26 cellular contexts compared by ENCODE assay signal in genomic region chr11:23765862-23766261, GRCh38.
DNase-seq lines count a peak whose midpoint lies in the region; ATAC-seq and TF ChIP-seq lines count a peak whose summit lies in the region.
"Had no signal": no experiment of that assay in that cellular context is flagged by ENCODE, and none has a peak within 500 bp of the region (broad histone marks: within the 10 kb centered on the region; RNA-seq: fewer than 3 reads in every experiment).

No MANE protein-coding gene starts in this region.

- no peak overlapping the region for H2AFZ ChIP-seq in GM23248
- no peak overlapping the region for H2AFZ ChIP-seq in fibroblast of lung (ENCODE audit: low read length)
- no peak overlapping the region for H2AFZ ChIP-seq in smooth muscle cell (ENCODE audit: low read depth)

- DNase-seq in GM23248: peak; percentile 70
- peak; percentile 8 for DNase-seq in RPMI7951 (ENCODE audit: low read depth)
- peak; percentile 28 to 78 for DNase-seq in fibroblast of lung (ENCODE audit: low read depth in 2 of 2)
- DNase-seq in smooth muscle cell (lab: John Stamatoyannopoulos, UW; ENCODE audit: unreplicated experiment): no peak
- no peak for DNase-seq in activated naive CD8-positive, alpha-beta T cell treated with anti-CD3 and anti-CD28 coated beads for 36 hours
- DNase-seq in COLO668 (lab: John Stamatoyannopoulos, UW; ENCODE audit: unreplicated experiment): no peak
- DNase-seq: activated CD4-positive, alpha-beta T cell treated with anti-CD3 and anti-CD28 coated beads for 36 hours; activated CD8-positive, alpha-beta memory T cell treated with anti-CD3 and anti-CD28 coated beads for 24 hours; activated T-cell treated with anti-CD3 and anti-CD28 coated beads, Interleukin-2, amount 50 U/mL, for 1 hour; amygdala; CD4-positive, alpha-beta memory T cell; GF-D8; left ventricle myocardium inferior; midbrain; natural killer cell; NCI-H1092 treated with DMSO at 0.1 percent for 48 hours; NCI-H187 treated with DMSO at 0.1 percent for 48 hours; NCI-H69; ovary; stimulated activated CD4-positive, alpha-beta T cell treated with anti-CD3 and anti-CD28 coated beads, Interleukin-4, amount 100 ng/mL, for 1 hour; stimulated activated naive CD4-positive, alpha-beta T cell; T-helper 17 cell had no signal

- no peak overlapping the region for H3K27ac Mint-ChIP-seq in activated naive CD8-positive, alpha-beta T cell treated with anti-CD3 and anti-CD28 coated beads for 36 hours
- H3K27ac Mint-ChIP-seq: activated CD4-positive, alpha-beta T cell treated with anti-CD3 and anti-CD28 coated beads for 36 hours; CD4-positive, alpha-beta memory T cell; natural killer cell; T-helper 17 cell had no signal

- H3K4me2 ChIP-seq in GM23248 (ENCODE audit: unreplicated experiment): peak overlapping the region; percentile 10
- H3K4me2 ChIP-seq in fibroblast of lung (ENCODE audit: extremely low read depth, insufficient read depth, low read length): no peak overlapping the region
- H3K4me2 ChIP-seq in smooth muscle cell: no peak overlapping the region

- H3K9me3 ChIP-seq in GM23248 (ENCODE audit: low read depth): no peaks in the 10 kb centered on the region
- H3K9me3 ChIP-seq in fibroblast of lung (ENCODE audit: control insufficient read depth, insufficient read depth, low read depth, low read length): no peaks in the 10 kb centered on the region
- peaks cover 13% of the 10 kb centered on the region for H3K9me3 ChIP-seq in smooth muscle cell (replicated peaks; ENCODE audit: low read depth)
- H3K9me3 ChIP-seq: ovary had no signal

- H3K4me1 Mint-ChIP-seq in activated naive CD8-positive, alpha-beta T cell treated with anti-CD3 and anti-CD28 coated beads for 36 hours: no peaks in the 10 kb centered on the region
- H3K4me1 Mint-ChIP-seq: activated CD4-positive, alpha-beta T cell treated with anti-CD3 and anti-CD28 coated beads for 36 hours; CD4-positive, alpha-beta memory T cell; central memory CD8-positive, alpha-beta T cell; natural killer cell; T-helper 17 cell had no signal

- H3K4me3 Mint-ChIP-seq in activated naive CD8-positive, alpha-beta T cell treated with anti-CD3 and anti-CD28 coated beads for 36 hours: no peak overlapping the region
- H3K4me3 Mint-ChIP-seq: activated CD4-positive, alpha-beta T cell treated with anti-CD3 and anti-CD28 coated beads for 36 hours; CD4-positive, alpha-beta memory T cell; central memory CD8-positive, alpha-beta T cell; natural killer cell; T-helper 17 cell had no signal

- no peaks in the 10 kb centered on the region for H4K20me1 ChIP-seq in GM23248 (ENCODE audit: insufficient read depth)
- H4K20me1 ChIP-seq in fibroblast of lung (ENCODE audit: control insufficient read depth, extremely low read depth, insufficient read depth, low read length): no peaks in the 10 kb centered on the region
- H4K20me1 ChIP-seq in smooth muscle cell (ENCODE audit: low read depth): no peaks in the 10 kb centered on the region

- H3K36me3 ChIP-seq in GM23248 (ENCODE audit: low read depth): no peaks in the 10 kb centered on the region
- H3K36me3 ChIP-seq in fibroblast of lung (ENCODE audit: control insufficient read depth, insufficient read depth, low read length): no peaks in the 10 kb centered on the region
- H3K36me3 ChIP-seq in smooth muscle cell (ENCODE audit: low read depth): peaks cover 11% of the 10 kb centered on the region
- H3K36me3 ChIP-seq: left ventricle myocardium inferior, ovary had no signal

- H3K27ac ChIP-seq in GM23248 (no peak overlapping the region), fibroblast of lung (ENCODE audit: insufficient read depth, low read length) (no peak overlapping the region), smooth muscle cell (ENCODE audit: low read depth) (peak overlapping the region; percentile 46)
- H3K27ac ChIP-seq: left ventricle myocardium inferior, ovary, SK-N-MC had no signal

- H3K27me3 ChIP-seq in GM23248 (replicated peaks; ENCODE audit: insufficient read depth) (no peaks in the 10 kb centered on the region), fibroblast of lung (ENCODE audit: control insufficient read depth, insufficient read depth, low read length) (no peaks in the 10 kb centered on the region), smooth muscle cell (ENCODE audit: low read depth) (no peaks in the 10 kb centered on the region)
- H3K27me3 ChIP-seq: ovary had no signal

- peaks cover 15% of the 10 kb centered on the region for H3K4me1 ChIP-seq in GM23248 (ENCODE audit: insufficient read depth)
- peaks cover 3% of the 10 kb centered on the region for H3K4me1 ChIP-seq in fibroblast of lung (ENCODE audit: control insufficient read depth, extremely low read depth, insufficient read depth, low read length)
- H3K4me1 ChIP-seq in smooth muscle cell (ENCODE audit: low read depth): no peaks in the 10 kb centered on the region
- H3K4me1 ChIP-seq: left ventricle myocardium inferior had no signal

- H3K4me3 ChIP-seq in GM23248 (no peak overlapping the region), fibroblast of lung (replicated peaks in 1 of 4; ENCODE audit: control extremely low read depth in 1 of 4, insufficient read depth in 1 of 4, low read depth in 3 of 4, low read length in 4 of 4) (no peak overlapping the region), smooth muscle cell (no peak overlapping the region)
- H3K4me3 ChIP-seq: left ventricle myocardium inferior, ovary, SK-N-MC had no signal

- 0 out of 2 replicates have a peak, but pooled peaks cover 8% of the 10 kb centered on the region for H3F3A ChIP-seq in GM23248 (ENCODE audit: insufficient read depth)
- H3F3A ChIP-seq in smooth muscle cell (ENCODE audit: low read depth): no peaks in the 10 kb centered on the region

- no peaks in the 10 kb centered on the region for H3K36me3 Mint-ChIP-seq in activated naive CD8-positive, alpha-beta T cell treated with anti-CD3 and anti-CD28 coated beads for 36 hours
- H3K36me3 Mint-ChIP-seq: CD4-positive, alpha-beta memory T cell; natural killer cell had no signal

- WGBS in GM23248 (ENCODE audit: low coverage in 1 of 2, low lambda C conversion rate in 2 of 2, missing lambda C conversion rate in 2 of 2), 2 experiments: 20 to 32% methylated on average over 1 of the region's 1 CpG
- WGBS in smooth muscle cell (ENCODE audit: low lambda C conversion rate): 77% methylated on average over 1 of the region's 1 CpG

- ATAC-seq in HG03521 (IDR thresholded peaks at IDR 0.05; ENCODE audit: unreplicated experiment): no peak
- ATAC-seq: activated CD4-positive, alpha-beta T cell treated with anti-CD3 and anti-CD28 coated beads for 36 hours; HepG2; natural killer cell; T-helper 17 cell had no signal

- in situ Hi-C loops in GM23248 (cut with MboI): no loop called here

- H3K79me2 ChIP-seq in GM23248 (ENCODE audit: insufficient read depth) (no peaks in the 10 kb centered on the region), fibroblast of lung (ENCODE audit: control insufficient read depth, insufficient read depth, low read length) (no peaks in the 10 kb centered on the region), smooth muscle cell (ENCODE audit: low read depth) (no peaks in the 10 kb centered on the region)

- H3K9ac ChIP-seq in GM23248 (no peak overlapping the region), fibroblast of lung (ENCODE audit: insufficient read depth, low read length) (no peak overlapping the region), smooth muscle cell (ENCODE audit: low read depth) (no peak overlapping the region)

- no peak for TF ChIP-seq CTCF in fibroblast of lung (conservative IDR thresholded peaks at IDR 0.05 in 1 of 2, IDR thresholded peaks at IDR 0.05 in 1 of 2; ENCODE audit: low read depth in 1 of 2, low read length in 2 of 2)
- no peak for TF ChIP-seq CTCF in smooth muscle cell (IDR thresholded peaks at IDR 0.05; ENCODE audit: borderline replicate concordance, insufficient read depth, poor library complexity, severe bottlenecking)

- no peaks in the 10 kb centered on the region for H3K27me3 Mint-ChIP-seq in activated naive CD8-positive, alpha-beta T cell treated with anti-CD3 and anti-CD28 coated beads for 36 hours
- H3K27me3 Mint-ChIP-seq: activated CD4-positive, alpha-beta T cell treated with anti-CD3 and anti-CD28 coated beads for 36 hours; CD4-positive, alpha-beta memory T cell; central memory CD8-positive, alpha-beta T cell; T-helper 17 cell had no signal

- no peaks in the 10 kb centered on the region for H3K9me2 ChIP-seq in GM23248 (ENCODE audit: insufficient read depth)

- H3K9me3 Mint-ChIP-seq in activated naive CD8-positive, alpha-beta T cell treated with anti-CD3 and anti-CD28 coated beads for 36 hours: peaks cover 3% of the 10 kb centered on the region

Comparison
In these comparisons a context has a peak if more than half of its experiments do, and no peak if none do; other contexts are left out.
1. DNase-seq: peak in GM23248 (single experiment), RPMI7951 (single experiment) and fibroblast of lung (2 of 2); none in smooth muscle cell (single experiment), activated naive CD8-positive, alpha-beta T cell treated with anti-CD3 and anti-CD28 coated beads for 36 hours (single experiment) and COLO668 (single experiment).